ENCODE assay signal across 8 cellular contexts in genomic region chr3:160003520-160004128, GRCh38. TPM values are rescaled to one million over a fixed set of nuclear protein-coding genes. Genes with fewer than 3 reads are reported as not detected.
DNase-seq lines count a peak whose midpoint lies in the region; ATAC-seq and FAIRE-seq lines count a peak whose summit lies in the region.

No MANE protein-coding gene starts in this region.

- DNase-seq in DMS53 treated with DMSO at 0.1 percent for 48 hours (lab: John Stamatoyannopoulos, UW; ENCODE audit: unreplicated experiment) = peak; percentile 9
- DNase-seq in GM19239 (ENCODE audit: insufficient read length, low spot score) = no peak
- DNase-seq in NCI-H446 (lab: John Stamatoyannopoulos, UW) = peak; percentile 37 to 75
- peak; percentile 66 for DNase-seq in activated CD8-positive, alpha-beta memory T cell treated with anti-CD3 and anti-CD28 coated beads, Interleukin-2, amount 10 ng/mL, durations not matched to agents 7 days and 5 days
- DNase-seq in germinal center (ENCODE audit: low spot score) = peak; percentile 50
- DNase-seq in putamen (ENCODE audit: low spot score) = peak; percentile 73
- no peak for DNase-seq in dedifferentiated amniotic fluid mesenchymal stem cell (ENCODE audit: extremely low spot score)

- no peak overlapping the region for H3K4me3 Mint-ChIP-seq in activated CD8-positive, alpha-beta memory T cell treated with anti-CD3 and anti-CD28 coated beads, Interleukin-2, amount 10 ng/mL, durations not matched to agents 7 days and 5 days

- H3K4me1 Mint-ChIP-seq in activated CD8-positive, alpha-beta memory T cell treated with anti-CD3 and anti-CD28 coated beads, Interleukin-2, amount 10 ng/mL, durations not matched to agents 7 days and 5 days = peaks cover 24% of the 10 kb centered on the region

- peaks cover 5% of the 10 kb centered on the region for H3K27me3 Mint-ChIP-seq in activated CD8-positive, alpha-beta memory T cell treated with anti-CD3 and anti-CD28 coated beads, Interleukin-2, amount 10 ng/mL, durations not matched to agents 7 days and 5 days

- peak; percentile 87 for FAIRE-seq in GM19239 (lab: Jason Lieb, UNC)

- no peaks in the 10 kb centered on the region for H3K36me3 Mint-ChIP-seq in activated CD8-positive, alpha-beta memory T cell treated with anti-CD3 and anti-CD28 coated beads, Interleukin-2, amount 10 ng/mL, durations not matched to agents 7 days and 5 days

- H3K9me3 Mint-ChIP-seq in activated CD8-positive, alpha-beta memory T cell treated with anti-CD3 and anti-CD28 coated beads, Interleukin-2, amount 10 ng/mL, durations not matched to agents 7 days and 5 days (ENCODE audit: low read depth) = no peaks in the 10 kb centered on the region

- H3K27ac Mint-ChIP-seq in activated CD8-positive, alpha-beta memory T cell treated with anti-CD3 and anti-CD28 coated beads, Interleukin-2, amount 10 ng/mL, durations not matched to agents 7 days and 5 days = no peak overlapping the region

- CTCF ChIA-PET in activated CD8-positive, alpha-beta memory T cell treated with anti-CD3 and anti-CD28 coated beads, Interleukin-2, amount 10 ng/mL, durations not matched to agents 7 days and 5 days (lab: Charles Lee) = interaction anchor here (1.1 to 8.2 kb wide), 7 partner anchors 8 to 118 kb away, joined by 3 to 128 read pairs (median 5); partner anchors contain the start of gene IL12A

- ATAC-seq in HG03097 (IDR thresholded peaks at IDR 0.05; ENCODE audit: low FRiP score, unreplicated experiment) = peak; percentile 71
- ATAC-seq in activated CD8-positive, alpha-beta memory T cell treated with anti-CD3 and anti-CD28 coated beads, Interleukin-2, amount 10 ng/mL, durations not matched to agents 7 days and 5 days = peak; percentile 84

RNA-seq across cellular contexts. Expression of gene IL12A, which starts 15.0 kb away (rescaled TPM):
- 1 to 10 TPM in 1 of 2 experiments, under 1 TPM in 1; 0.63 to 1.4 TPM for total RNA-seq in activated CD8-positive, alpha-beta memory T cell treated with anti-CD3 and anti-CD28 coated beads, Interleukin-2, amount 10 ng/mL, durations not matched to agents 7 days and 5 days

Comparison
In these comparisons a context has a peak if more than half of its experiments do, and no peak if none do; other contexts are left out.
1. DNase-seq: peak in DMS53 treated with DMSO at 0.1 percent for 48 hours (single experiment), NCI-H446 (2 of 2), activated CD8-positive, alpha-beta memory T cell treated with anti-CD3 and anti-CD28 coated beads, Interleukin-2, amount 10 ng/mL, durations not matched to agents 7 days and 5 days (single experiment), germinal center (single experiment) and putamen (single experiment); none in GM19239 (single experiment) and dedifferentiated amniotic fluid mesenchymal stem cell (single experiment).